8 cellular contexts compared by ENCODE assay signal in the genomic region with DNA sequence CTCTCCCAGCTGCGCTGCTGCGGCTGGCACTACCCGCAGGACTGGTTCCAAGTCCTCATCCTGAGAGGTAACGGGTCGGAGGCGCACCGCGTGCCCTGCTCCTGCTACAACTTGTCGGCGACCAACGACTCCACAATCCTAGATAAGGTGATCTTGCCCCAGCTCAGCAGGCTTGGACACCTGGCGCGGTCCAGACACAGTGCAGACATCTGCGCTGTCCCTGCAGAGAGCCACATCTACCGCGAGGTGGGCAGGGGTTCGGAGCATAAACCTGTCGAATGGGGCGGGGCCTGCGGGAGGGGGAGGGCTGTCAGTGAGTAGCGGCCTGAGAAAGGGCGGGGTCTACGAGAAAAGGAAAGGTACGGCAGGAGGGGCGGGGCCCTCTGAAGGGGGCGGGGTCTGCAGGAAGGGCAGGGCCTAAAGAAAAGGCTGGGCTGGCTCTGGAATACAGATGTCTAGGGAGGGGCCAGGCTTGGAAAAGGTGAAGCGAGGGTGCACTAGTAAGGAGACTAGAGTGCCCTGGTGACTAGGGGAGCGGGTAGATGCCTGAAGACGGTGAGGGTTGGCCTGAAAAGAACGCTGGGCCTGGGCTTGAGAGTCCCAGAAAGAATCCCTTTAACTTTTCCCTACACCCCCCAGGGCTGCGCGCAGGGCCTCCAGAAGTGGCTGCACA. TPM values are rescaled to one million over a fixed set of nuclear protein-coding genes. Genes with fewer than 3 reads are reported as not detected.
DNase-seq lines count a peak whose midpoint lies in the region; ATAC-seq and TF ChIP-seq lines count a peak whose summit lies in the region.

No MANE protein-coding gene starts in this region.

- H2AFZ ChIP-seq in neuronal stem cell (ENCODE audit: low read length) = no peak overlapping the region

- H3K27ac ChIP-seq in SK-N-MC (peak overlapping the region; percentile 77), foreskin keratinocyte (no peak overlapping the region), neuronal stem cell (replicated peaks; ENCODE audit: low read length) (peak overlapping the region; percentile 59)

- H2AK5ac ChIP-seq in neuronal stem cell (ENCODE audit: low read depth, low read length) = peak overlapping the region; percentile 88

- peak overlapping the region; percentile 98 for H4K8ac ChIP-seq in neuronal stem cell (ENCODE audit: low read depth, low read length)

- peak overlapping the region; percentile 84 for H3K18ac ChIP-seq in neuronal stem cell (ENCODE audit: low read length)

- no CpG with 5 or more reads among the region's 32 CpGs for WGBS in neuronal stem cell (ENCODE audit: extremely low coverage in 2 of 2, insufficient read length in 2 of 2, insufficient replicate concordance in 1 of 2), 2 donors

- H3K4me2 ChIP-seq in neuronal stem cell (ENCODE audit: insufficient read depth, low read length, poor library complexity, severe bottlenecking) = peak overlapping the region; percentile 66

- H2BK5ac ChIP-seq in neuronal stem cell (ENCODE audit: low read length) = no peak overlapping the region

- no peak overlapping the region for H2BK12ac ChIP-seq in neuronal stem cell (ENCODE audit: low read length)

- H4K91ac ChIP-seq in neuronal stem cell (ENCODE audit: low read depth, low read length, poor library complexity) = no peak overlapping the region

- peak overlapping the region; percentile 99 for H3K23ac ChIP-seq in neuronal stem cell (ENCODE audit: low read depth, low read length, poor library complexity)

- peak; percentile 37 for DNase-seq in DMS 273 (lab: John Stamatoyannopoulos, UW; ENCODE audit: unreplicated experiment)
- DNase-seq in DMS 273 treated with DMSO at 0.1 percent for 48 hours (lab: John Stamatoyannopoulos, UW) = no peak
- DNase-seq in SK-N-MC (ENCODE audit: low read depth, low spot score) = no peak
- DNase-seq in foreskin keratinocyte = peak; percentile 71 to 88
- peak; percentile 75 for DNase-seq in neuronal stem cell (ENCODE audit: low spot score)

- peaks cover 32% of the 10 kb centered on the region for H3K36me3 ChIP-seq in SK-N-MC (ENCODE audit: insufficient read depth, low read length)
- H3K36me3 ChIP-seq in neuronal stem cell (replicated peaks in 1 of 2; ENCODE audit: control insufficient read depth in 2 of 2, insufficient read depth in 2 of 2, low read length in 2 of 2) = peaks cover 36 to 96% of the 10 kb centered on the region in 2 donors

- H3K9me3 ChIP-seq in SK-N-MC (ENCODE audit: low read depth, low read length) = no peaks in the 10 kb centered on the region
- H3K9me3 ChIP-seq in neuronal stem cell (replicated peaks in 1 of 2; ENCODE audit: control insufficient read depth in 2 of 2, insufficient read depth in 1 of 2, low read depth in 1 of 2, low read length in 2 of 2) = no peaks in the 10 kb centered on the region

- H3K9ac ChIP-seq in SK-N-MC (ENCODE audit: insufficient read length) (no peak overlapping the region), neuronal stem cell (ENCODE audit: low read depth, low read length, poor library complexity) (peak overlapping the region; percentile 70)

- H3K14ac ChIP-seq in neuronal stem cell (ENCODE audit: low read length) = peak overlapping the region; percentile 71

- H3K4me1 ChIP-seq in foreskin keratinocyte (peaks cover 4% of the 10 kb centered on the region), neuronal stem cell (ENCODE audit: control insufficient read depth in 2 of 2, insufficient read depth in 1 of 2, low read depth in 1 of 2, low read length in 2 of 2) (peaks cover 0 to 14% of the 10 kb centered on the region in 2 donors)

- TF ChIP-seq CTCF in foreskin keratinocyte (conservative IDR thresholded peaks at IDR 0.05) = no peak

- peaks cover 14% of the 10 kb centered on the region for H3K27me3 ChIP-seq in foreskin keratinocyte
- H3K27me3 ChIP-seq in neuronal stem cell (ENCODE audit: control insufficient read depth in 3 of 3, insufficient read depth in 3 of 3, low read depth in 1 of 3, low read length in 3 of 3) = peaks cover 0 to 3% (median 0%) of the 10 kb centered on the region in 3 experiments

- H3K4ac ChIP-seq in neuronal stem cell (ENCODE audit: low read length) = no peak overlapping the region

- no peak overlapping the region for H2BK120ac ChIP-seq in neuronal stem cell (ENCODE audit: low read depth, low read length)

- H2BK15ac ChIP-seq in neuronal stem cell (ENCODE audit: low read length) = no peak overlapping the region

- ATAC-seq in foreskin keratinocyte (peak; percentile 77), GM18907 (IDR thresholded peaks at IDR 0.05; ENCODE audit: unreplicated experiment) (no peak), GM21528 (IDR thresholded peaks at IDR 0.05; ENCODE audit: low FRiP score, unreplicated experiment) (no peak), HG03378 (IDR thresholded peaks at IDR 0.05; ENCODE audit: unreplicated experiment) (no peak)

- H3K79me1 ChIP-seq in neuronal stem cell (ENCODE audit: low read depth, low read length) = peaks cover 9% of the 10 kb centered on the region

- H3K4me3 ChIP-seq in SK-N-MC (peak overlapping the region; percentile 76), neuronal stem cell (ENCODE audit: low read length in 2 of 2) (peak overlapping the region in 1 of 2 donors; percentile 29)

RNA-seq across cellular contexts. Expression of a gene that starts 3.6 kb away (rescaled TPM):
- not detected in 2 replicates for total RNA-seq in foreskin keratinocyte
- not detected in 2 replicates for polyA plus RNA-seq in foreskin keratinocyte
- not detected for polyA plus RNA-seq in neuronal stem cell (2013, experiment 1 of 2)
- polyA plus RNA-seq in neuronal stem cell (2013, experiment 2 of 2) = not detected

RNA-seq across cellular contexts. Expression of a gene that starts 13.8 kb away (rescaled TPM):
- 0.17 TPM in 1 of 2 replicates, not detected in the other for total RNA-seq in foreskin keratinocyte
- polyA plus RNA-seq in foreskin keratinocyte = 0.25 TPM in 1 of 2 replicates, not detected in the other
- polyA plus RNA-seq in neuronal stem cell (2013, experiment 1 of 2) = 10.6 TPM
- 10.3 TPM for polyA plus RNA-seq in neuronal stem cell (2013, experiment 2 of 2)

RNA-seq across cellular contexts. Expression of a gene that starts 23.4 kb away (rescaled TPM):
- total RNA-seq in foreskin keratinocyte = 26.7 and 34.0 TPM in 2 replicates
- polyA plus RNA-seq in foreskin keratinocyte = 23.8 and 26.1 TPM in 2 replicates
- polyA plus RNA-seq in neuronal stem cell (2013, experiment 1 of 2) = 226 TPM
- 220 TPM for polyA plus RNA-seq in neuronal stem cell (2013, experiment 2 of 2)

RNA-seq across cellular contexts. Expression of a gene that starts 24.9 kb away (rescaled TPM):
- 0.25 and 0.31 TPM in 2 replicates for total RNA-seq in foreskin keratinocyte
- polyA plus RNA-seq in foreskin keratinocyte = 0.15 TPM in 1 of 2 replicates, not detected in the other
- polyA plus RNA-seq in neuronal stem cell (2013, experiment 1 of 2) = 8.4 TPM
- polyA plus RNA-seq in neuronal stem cell (2013, experiment 2 of 2) = 7.5 TPM

RNA-seq across cellular contexts. Expression of a gene that starts 49.2 kb away (rescaled TPM):
- total RNA-seq in foreskin keratinocyte = not detected in 2 replicates
- polyA plus RNA-seq in foreskin keratinocyte = not detected in 2 replicates
- 0.17 TPM for polyA plus RNA-seq in neuronal stem cell (2013, experiment 1 of 2)
- 0.17 TPM for polyA plus RNA-seq in neuronal stem cell (2013, experiment 2 of 2)

Comparison
In these comparisons a context has a peak if more than half of its experiments do, and no peak if none do; other contexts are left out.
1. DNase-seq: peak in DMS 273 (single experiment), foreskin keratinocyte (2 of 2) and neuronal stem cell (single experiment); none in DMS 273 treated with DMSO at 0.1 percent for 48 hours (single experiment) and SK-N-MC (single experiment).